ENCODE assay signal across 8 cellular contexts in the genomic region with DNA sequence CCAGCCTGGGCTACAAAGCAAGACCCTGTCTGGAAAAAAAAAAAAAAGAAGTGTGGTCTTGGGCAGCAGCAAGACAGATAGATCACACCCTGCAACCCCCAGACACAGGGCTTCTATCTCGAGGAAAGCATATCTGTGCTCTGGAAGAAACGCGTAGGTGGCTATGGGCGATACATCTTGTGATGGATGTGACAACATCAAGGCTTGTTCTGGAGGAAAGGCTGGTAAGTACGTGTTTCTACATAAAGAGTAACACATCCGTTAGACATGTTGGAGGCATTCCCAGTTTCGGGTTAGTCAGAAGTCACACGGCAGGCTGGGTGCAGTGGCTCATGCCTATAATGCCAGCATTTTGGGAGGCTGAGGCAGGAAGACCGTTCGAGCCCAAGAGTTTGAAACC. TPM values are rescaled to one million over a fixed set of nuclear protein-coding genes. Genes with fewer than 3 reads are reported as not detected.
A peak's percentile ranks its signal among the peaks of the same experiment; 100 is the strongest.
DNase-seq lines count a peak whose midpoint lies in the region; ATAC-seq and TF ChIP-seq lines count a peak whose summit lies in the region.

No MANE protein-coding gene starts in this region.

- no peaks in the 10 kb centered on the region for H3K9me3 Mint-ChIP-seq in CD4-positive, alpha-beta memory T cell

- peak in 2 of 5 donors; percentile 9 to 11 for DNase-seq in CD4-positive, alpha-beta memory T cell
- DNase-seq in MG63 (peak; percentile 96), astrocyte of the cerebellum (ENCODE audit: low read depth) (peak; percentile 82), left lung (peak in 1 of 2 donors; percentile 79), aorta (peak in 1 of 2 donors; percentile 83), COR-L47 (lab: John Stamatoyannopoulos, UW) (no peak), islet precursor cell (no peak)
- DNase-seq in effector CD4-positive, alpha-beta T cell, result no peak

- intact Hi-C loops in CD4-positive, alpha-beta memory T cell (cut with micrococcal nuclease), result no loop called here
- intact Hi-C loops in left lung (cut with DNase I), result no loop called here
- intact Hi-C loops in aorta (cut with DNase I), result loop anchor here in 1 of 2 donors (5.0 kb wide), 1 partner anchor 35 kb away; no protein-coding TSS in a partner anchor

- no peaks in the 10 kb centered on the region for H3K9me3 ChIP-seq in CD4-positive, alpha-beta memory T cell (ENCODE audit: control insufficient read depth in 1 of 2, low read length in 2 of 2)
- H3K9me3 ChIP-seq in MG63 (no peaks in the 10 kb centered on the region), left lung (no peaks in the 10 kb centered on the region), aorta (ENCODE audit: control insufficient read depth, low read length) (no peaks in the 10 kb centered on the region)

- no peaks in the 10 kb centered on the region for H3K27me3 ChIP-seq in CD4-positive, alpha-beta memory T cell (ENCODE audit: insufficient read depth, low read length)
- H3K27me3 ChIP-seq in MG63, result no peaks in the 10 kb centered on the region
- H3K27me3 ChIP-seq in left lung, result peaks cover 0 to 5% of the 10 kb centered on the region in 2 donors
- no peaks in the 10 kb centered on the region for H3K27me3 ChIP-seq in aorta (ENCODE audit: control insufficient read depth in 1 of 2, insufficient read depth in 2 of 2, low read length in 1 of 2)

- peaks cover 0 to 4% (median 3%) of the 10 kb centered on the region in 4 donors for H3K4me1 Mint-ChIP-seq in CD4-positive, alpha-beta memory T cell

- H3K27ac ChIP-seq in CD4-positive, alpha-beta memory T cell (ENCODE audit: low read depth, low read length), result no peak overlapping the region
- H3K27ac ChIP-seq in left lung (peak overlapping the region; percentile 70 to 79), aorta (ENCODE audit: low read depth in 1 of 2, low read length in 2 of 2) (peak overlapping the region in 1 of 2 donors; percentile 23)

- peaks cover 10% of the 10 kb centered on the region for H3K36me3 ChIP-seq in CD4-positive, alpha-beta memory T cell (ENCODE audit: insufficient read depth, low read length)
- H3K36me3 ChIP-seq in MG63 (peaks cover 16% of the 10 kb centered on the region), left lung (peaks cover 0 to 21% of the 10 kb centered on the region in 2 donors), aorta (ENCODE audit: control insufficient read depth in 1 of 2, insufficient read depth in 2 of 2, low read length in 1 of 2) (no peaks in the 10 kb centered on the region)

- H3K4me1 ChIP-seq in CD4-positive, alpha-beta memory T cell (ENCODE audit: insufficient read depth, low read length), result no peaks in the 10 kb centered on the region
- H3K4me1 ChIP-seq in left lung (peaks cover 0 to 14% of the 10 kb centered on the region in 2 donors), aorta (ENCODE audit: control insufficient read depth in 1 of 2, insufficient read depth in 2 of 2, low read length in 2 of 2) (no peaks in the 10 kb centered on the region)

- ATAC-seq in left lung (peak; percentile 69), aorta (ENCODE audit: low FRiP score) (peak; percentile 71)

- in situ Hi-C loops in astrocyte of the cerebellum (cut with HindIII; ENCODE audit: low sequenced_read_pairs), result no loop called here

- H3K36me3 Mint-ChIP-seq in CD4-positive, alpha-beta memory T cell, result peaks cover 3 to 7% of the 10 kb centered on the region in 2 donors

- TF ChIP-seq CTCF in astrocyte of the cerebellum (IDR thresholded peaks at IDR 0.05; ENCODE audit: low read depth, low read length, missing control alignments) (no peak), left lung (IDR thresholded peaks at IDR 0.05) (no peak)

- H3K4me3 ChIP-seq in CD4-positive, alpha-beta memory T cell (ENCODE audit: low read length in 2 of 2), result no peak overlapping the region
- H3K4me3 ChIP-seq in MG63 (no peak overlapping the region), astrocyte of the cerebellum (ENCODE audit: low read depth, low read length) (no peak overlapping the region), left lung (no peak overlapping the region), aorta (ENCODE audit: low read length in 2 of 2) (no peak overlapping the region)

- no peaks in the 10 kb centered on the region for H3K27me3 Mint-ChIP-seq in CD4-positive, alpha-beta memory T cell

- WGBS in aorta, 2 donors, result 1 to 5% methylated on average over 10 of the region's 10 CpGs

- CTCF ChIA-PET in CD4-positive, alpha-beta memory T cell (lab: Charles Lee; ENCODE audit: partially characterized antibody), result no interaction called here

- H3K4me3 Mint-ChIP-seq in CD4-positive, alpha-beta memory T cell, result peak overlapping the region; percentile 36 to 75 (median 66)

- H3K27ac Mint-ChIP-seq in CD4-positive, alpha-beta memory T cell, result peak overlapping the region in 2 of 7 donors; percentile 22 to 34

- POLR2A ChIA-PET in CD4-positive, alpha-beta memory T cell (lab: Charles Lee; ENCODE audit: partially characterized antibody), result no interaction called here

RNA-seq across cellular contexts. Expression of gene DHDH, which starts 6.6 kb away (rescaled TPM):
- 1 to 10 TPM; 1.2 to 1.6 TPM for total RNA-seq in CD4-positive, alpha-beta memory T cell
- 1 to 10 TPM in 1 of 2 donors, under 1 TPM in 1; 0.60 to 1.2 TPM for polyA plus RNA-seq in CD4-positive, alpha-beta memory T cell
- not detected in 2 replicates for total RNA-seq in MG63 (2014; rRNA removed; shearing (Covaris generic); ENCODE audit: low replicate concordance)
- total RNA-seq in left lung (1 to 10 TPM; 3.3 to 4.1 TPM), aorta (under 1 TPM in 1 of 2 donors, not detected in 1; 0.84 TPM)
- polyA plus RNA-seq in aorta, result 1 to 10 TPM in 1 of 2 donors, not detected in 1; 1.3 TPM

RNA-seq across cellular contexts. Expression of gene NUCB1, which starts 26.8 kb away (rescaled TPM):
- total RNA-seq in CD4-positive, alpha-beta memory T cell, result 100 to 1,000 TPM; 132 to 145 TPM
- 100 to 1,000 TPM in 1 of 2 donors, 10 to 100 TPM in 1; 65.3 to 126 TPM for polyA plus RNA-seq in CD4-positive, alpha-beta memory T cell
- 157 and 236 TPM in 2 replicates for total RNA-seq in MG63 (2014; rRNA removed; shearing (Covaris generic); ENCODE audit: low replicate concordance)
- 100 to 1,000 TPM; 286 to 331 TPM for total RNA-seq in left lung
- total RNA-seq in aorta, result 100 to 1,000 TPM; 276 to 380 TPM
- 100 to 1,000 TPM in 1 of 2 donors, 10 to 100 TPM in 1; 82.9 to 375 TPM for polyA plus RNA-seq in aorta

RNA-seq across cellular contexts. Expression of gene BAX, which starts 27.8 kb away (rescaled TPM):
- total RNA-seq in CD4-positive, alpha-beta memory T cell, result 100 to 1,000 TPM; 173 to 183 TPM
- 10 to 100 TPM; 56.5 to 66.8 TPM for polyA plus RNA-seq in CD4-positive, alpha-beta memory T cell
- total RNA-seq in MG63 (2014; rRNA removed; shearing (Covaris generic); ENCODE audit: low replicate concordance), result 38.2 and 61.4 TPM in 2 replicates
- total RNA-seq in left lung (100 to 1,000 TPM; 130 to 141 TPM), aorta (10 to 100 TPM; 69.6 to 79.9 TPM)
- polyA plus RNA-seq in aorta, result 10 to 100 TPM; 81.4 to 83.9 TPM

RNA-seq across cellular contexts. Expression of gene TULP2, which starts 28.4 kb away (rescaled TPM):
- not detected for total RNA-seq in CD4-positive, alpha-beta memory T cell
- polyA plus RNA-seq in CD4-positive, alpha-beta memory T cell, result not detected
- total RNA-seq in MG63 (2014; rRNA removed; shearing (Covaris generic); ENCODE audit: low replicate concordance), result not detected in 2 replicates
- 1 to 10 TPM in 1 of 2 donors, under 1 TPM in 1; 0.89 to 1.2 TPM for total RNA-seq in left lung
- total RNA-seq in aorta, result 1 to 10 TPM in 1 of 2 donors, under 1 TPM in 1; 0.84 to 1.3 TPM
- not detected for polyA plus RNA-seq in aorta

RNA-seq across cellular contexts. Expression of gene FTL, which starts 38.2 kb away (rescaled TPM):
- total RNA-seq in CD4-positive, alpha-beta memory T cell, result 1,000 to 10,000 TPM; 1,304 to 1,371 TPM
- polyA plus RNA-seq in CD4-positive, alpha-beta memory T cell, result 1,000 to 10,000 TPM; 3,537 to 4,474 TPM
- total RNA-seq in MG63 (2014; rRNA removed; shearing (Covaris generic); ENCODE audit: low replicate concordance), result 880 and 1,766 TPM in 2 replicates
- total RNA-seq in left lung (1,000 to 10,000 TPM; 8,739 to 9,329 TPM), aorta (1,000 to 10,000 TPM; 3,184 to 3,823 TPM)
- over 10,000 TPM in 1 of 2 donors, 1,000 to 10,000 TPM in 1; 6,798 to 17,889 TPM for polyA plus RNA-seq in aorta

Comparison
In these comparisons a context has a peak if more than half of its experiments do, and no peak if none do; other contexts are left out.
1. DNase-seq: peak in MG63 (single experiment) and astrocyte of the cerebellum (single experiment); none in COR-L47 (single experiment), effector CD4-positive, alpha-beta T cell (single experiment) and islet precursor cell (single experiment).